8 cellular contexts compared by ENCODE assay signal in the genomic region with DNA sequence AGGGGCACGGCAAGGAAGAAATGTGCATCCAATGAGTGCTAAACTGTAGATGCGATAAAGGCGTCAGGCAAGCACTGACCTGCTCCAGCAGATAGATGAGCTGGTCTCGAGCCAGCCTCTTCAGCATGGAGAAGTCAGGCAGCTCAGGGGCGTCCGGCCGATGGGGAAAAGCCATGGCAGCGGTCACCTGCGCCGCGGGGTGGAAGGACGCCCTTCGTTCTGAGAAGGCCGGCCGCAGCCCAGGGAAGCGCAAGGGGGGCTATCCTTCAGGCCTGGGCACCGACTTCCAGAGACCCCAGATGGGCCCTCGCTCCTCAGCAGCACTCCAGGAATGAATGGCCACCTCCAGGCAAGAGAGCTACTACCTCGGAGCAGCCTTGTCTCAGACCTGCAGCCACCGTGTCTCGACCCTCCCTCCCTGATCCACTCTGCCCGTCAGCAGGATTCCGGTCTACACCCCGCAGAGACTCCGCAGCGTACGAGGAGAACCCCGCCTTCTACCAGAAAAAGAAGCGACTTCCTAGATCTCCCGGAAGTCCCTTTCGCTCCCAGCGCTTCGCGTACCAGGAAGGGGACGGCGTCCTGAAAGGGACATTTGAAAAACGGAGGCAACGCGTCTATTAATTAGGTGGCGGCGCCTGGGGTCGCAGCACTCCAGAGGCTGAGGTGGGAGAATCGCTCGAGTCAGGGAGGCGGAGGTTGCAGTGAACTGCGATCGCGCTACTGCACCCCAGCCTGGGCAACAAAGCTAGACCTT. TPM values are rescaled to one million over a fixed set of nuclear protein-coding genes. Genes with fewer than 3 reads are reported as not detected.
DNase-seq lines count a peak whose midpoint lies in the region; ATAC-seq, FAIRE-seq and TF ChIP-seq lines count a peak whose summit lies in the region.

A gene (minus strand): TSS at position 520 of the 757 bp plus-strand sequence. CDS start 345 bp downstream, at position 175.

- peak within 1 kb of the TSS; percentile 99 for H3K4me3 ChIP-seq in WI38 (ENCODE audit: low read depth, low read length)
- peak within 1 kb of the TSS; percentile 73 for H3K4me3 ChIP-seq in bronchial epithelial cell (ENCODE audit: low read depth, low read length)

- no peak for TF ChIP-seq CTCF in 22Rv1 (IDR thresholded peaks at IDR 0.05)
- TF ChIP-seq CTCF in WI38 (IDR thresholded peaks at IDR 0.05; ENCODE audit: low read depth, low read length) = no peak
- peak; percentile 1 for TF ChIP-seq CTCF in bronchial epithelial cell (IDR thresholded peaks at IDR 0.05; ENCODE audit: insufficient read depth, low read length, severe bottlenecking)

- H3K27ac Mint-ChIP-seq in immature natural killer cell = peak within 1 kb of the TSS; percentile 81 to 98 (median 92)

- H3K36me3 ChIP-seq in bronchial epithelial cell (ENCODE audit: control insufficient read depth, insufficient read depth, low read length) = peaks cover 1% of the 10 kb centered on the region

- H3K36me3 Mint-ChIP-seq in immature natural killer cell = no peaks in the 10 kb centered on the region

- peak; percentile 68 for ATAC-seq in HG03135 (IDR thresholded peaks at IDR 0.05; ENCODE audit: unreplicated experiment)

- H3K4me3 Mint-ChIP-seq in immature natural killer cell = peak within 1 kb of the TSS; percentile 95 to 99 (median 98)

- peak; percentile 67 for TF ChIP-seq POLR2A in GM18526 (IDR thresholded peaks at IDR 0.05; ENCODE audit: extremely low read depth, insufficient read length)

- no peaks in the 10 kb centered on the region for H3K9me3 Mint-ChIP-seq in immature natural killer cell

- no peaks in the 10 kb centered on the region for H3K27me3 ChIP-seq in bronchial epithelial cell (ENCODE audit: control insufficient read depth, insufficient read depth, low read length)

- H3K27ac ChIP-seq in 22Rv1 = peak within 1 kb of the TSS; percentile 54

- DNase-seq in NCI-H2196 treated with DMSO at 0.1 percent for 48 hours (lab: John Stamatoyannopoulos, UW; ENCODE audit: unreplicated experiment) (peak; percentile 41), bronchial epithelial cell (ENCODE audit: low read depth) (peak; percentile 76), immature natural killer cell (peak; percentile 76 to 78 (median 76)), smooth muscle cell of the brain vasculature (ENCODE audit: low read depth, low spot score) (peak; percentile 49)

- peaks cover 41 to 57% of the 10 kb centered on the region in 2 donors for H3K4me1 Mint-ChIP-seq in immature natural killer cell

- no peak for FAIRE-seq in bronchial epithelial cell (lab: Jason Lieb, UNC)

- H3K27me3 Mint-ChIP-seq in immature natural killer cell (ENCODE audit: low read depth in 3 of 3) = peaks cover 0 to 10% (median 0%) of the 10 kb centered on the region in 3 donors

RNA-seq across cellular contexts. Expression of the gene that starts here (rescaled TPM):
- 10.5 and 12.2 TPM in 2 replicates for total RNA-seq in bronchial epithelial cell
- 10 to 100 TPM in 1 of 3 donors, 1 to 10 TPM in 2; 4.2 to 10.5 (median 4.7) TPM for polyA plus RNA-seq in immature natural killer cell

Comparison
In these comparisons a context has a peak if more than half of its experiments do, and no peak if none do; other contexts are left out.
1. Peak in every context shown above with its lines: DNase-seq, ATAC-seq, H3K4me3 ChIP-seq and H3K27ac ChIP-seq.